In the genomic region with DNA sequence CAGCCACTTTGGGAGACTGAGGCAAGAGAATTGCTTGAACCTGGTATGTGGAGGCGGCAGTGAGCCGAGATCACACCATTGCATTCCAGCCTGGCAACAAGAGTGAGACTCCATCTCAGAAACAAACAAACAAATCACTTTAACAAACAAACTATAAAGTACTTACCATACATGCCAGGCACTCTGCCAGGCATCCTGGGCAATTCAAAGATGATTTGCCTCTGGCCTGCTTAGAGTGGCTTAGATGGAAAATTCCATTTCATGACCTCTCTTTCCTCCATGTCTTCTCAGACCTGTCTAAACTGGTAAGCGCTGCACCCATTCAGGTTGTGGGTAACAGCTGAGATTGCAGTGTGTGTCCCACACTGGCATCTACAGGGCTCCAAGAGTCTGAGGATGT, we compare ENCODE assay signal across 25 cellular contexts.
"Had no signal": no experiment of that assay in that cellular context is flagged by ENCODE, and none has a peak within 500 bp of the region (broad histone marks: within the 10 kb centered on the region; RNA-seq: fewer than 3 reads in every experiment).

No MANE protein-coding gene starts in this region.

- H3K36me3 ChIP-seq: cardiac muscle cell, left ventricle myocardium inferior, neutrophil, ovary, prostate gland, right atrium auricular region, spleen, thoracic aorta, upper lobe of left lung had no signal

- H3K9me3 ChIP-seq: neutrophil, ovary, prostate gland, right atrium auricular region, spleen, thoracic aorta, upper lobe of left lung had no signal

- H3K4me3 Mint-ChIP-seq: activated CD4-positive, alpha-beta memory T cell treated with anti-CD3 and anti-CD28 coated beads, Interleukin-2, amount 10 ng/mL, durations not matched to agents 7 days and 5 days; activated naive CD4-positive, alpha-beta T cell treated with anti-CD3 and anti-CD28 coated beads for 36 hours; activated naive CD8-positive, alpha-beta T cell treated with anti-CD3 and anti-CD28 coated beads, Interleukin-2, amount 10 ng/mL, durations not matched to agents 7 days and 5 days; activated T-cell treated with anti-CD3 and anti-CD28 coated beads, Interleukin-2, amount 50 U/mL, for 72 hours; dendritic cell treated with granulocyte-macrophage colony-stimulating factor and Interleukin-4, amounts not matched to agents 40 ng/mL and 50 ng/mL, for 4 days; nephron; T-helper 17 cell had no signal

- H3K27ac ChIP-seq: cardiac muscle cell, left ventricle myocardium inferior, neutrophil, ovary, prostate gland, right atrium auricular region, spleen, thoracic aorta, upper lobe of left lung had no signal

- H3K27ac Mint-ChIP-seq: activated CD4-positive, alpha-beta memory T cell treated with anti-CD3 and anti-CD28 coated beads, Interleukin-2, amount 10 ng/mL, durations not matched to agents 7 days and 5 days; activated naive CD4-positive, alpha-beta T cell treated with anti-CD3 and anti-CD28 coated beads for 36 hours; activated naive CD8-positive, alpha-beta T cell treated with anti-CD3 and anti-CD28 coated beads, Interleukin-2, amount 10 ng/mL, durations not matched to agents 7 days and 5 days; activated T-cell treated with anti-CD3 and anti-CD28 coated beads, Interleukin-2, amount 50 U/mL, for 72 hours; dendritic cell treated with granulocyte-macrophage colony-stimulating factor and Interleukin-4, amounts not matched to agents 40 ng/mL and 50 ng/mL, for 4 days; nephron; T-helper 17 cell had no signal

- H3K27me3 ChIP-seq: cardiac muscle cell, neutrophil, ovary, right atrium auricular region, spleen, upper lobe of left lung had no signal

- H3K4me1 ChIP-seq: prostate gland, right atrium auricular region had no signal

- H3K9me3 Mint-ChIP-seq: dendritic cell treated with granulocyte-macrophage colony-stimulating factor and Interleukin-4, amounts not matched to agents 40 ng/mL and 50 ng/mL, for 4 days had no signal

- H3K4me3 ChIP-seq: cardiac muscle cell, left ventricle myocardium inferior, ovary, prostate gland, right atrium auricular region, spleen, thoracic aorta, upper lobe of left lung had no signal

- DNase-seq: activated CD4-positive, alpha-beta memory T cell treated with anti-CD3 and anti-CD28 coated beads, Interleukin-2, amount 10 ng/mL, durations not matched to agents 7 days and 5 days; activated CD4-positive, alpha-beta T cell treated with anti-CD3 and anti-CD28 coated beads for 48 hours; activated CD4-positive, CD25-positive, alpha-beta regulatory T cell; activated effector memory CD4-positive, alpha-beta T cell treated with Interleukin-2 at 50 U/mL for 16 hours; activated naive CD4-positive, alpha-beta T cell treated with anti-CD3 and anti-CD28 coated beads for 36 hours; activated naive CD8-positive, alpha-beta T cell treated with anti-CD3 and anti-CD28 coated beads, Interleukin-2, amount 10 ng/mL, durations not matched to agents 7 days and 5 days; activated T-cell treated with anti-CD3 and anti-CD28 coated beads, Interleukin-2, amount 50 U/mL, for 72 hours; amniotic stem cell; effector CD4-positive, alpha-beta T cell; hippocampal formation; kidney glomerular epithelial cell; left ventricle myocardium inferior; ovary; spleen; stimulated activated CD4-positive, alpha-beta T cell treated with anti-CD3 and anti-CD28 coated beads, Interleukin-4, amount 100 ng/mL, for 1 hour; stimulated activated naive CD4-positive, alpha-beta T cell; T-helper 17 cell; upper lobe of left lung had no signal
